ENCODE assay signal across 8 cellular contexts in the genomic region with DNA sequence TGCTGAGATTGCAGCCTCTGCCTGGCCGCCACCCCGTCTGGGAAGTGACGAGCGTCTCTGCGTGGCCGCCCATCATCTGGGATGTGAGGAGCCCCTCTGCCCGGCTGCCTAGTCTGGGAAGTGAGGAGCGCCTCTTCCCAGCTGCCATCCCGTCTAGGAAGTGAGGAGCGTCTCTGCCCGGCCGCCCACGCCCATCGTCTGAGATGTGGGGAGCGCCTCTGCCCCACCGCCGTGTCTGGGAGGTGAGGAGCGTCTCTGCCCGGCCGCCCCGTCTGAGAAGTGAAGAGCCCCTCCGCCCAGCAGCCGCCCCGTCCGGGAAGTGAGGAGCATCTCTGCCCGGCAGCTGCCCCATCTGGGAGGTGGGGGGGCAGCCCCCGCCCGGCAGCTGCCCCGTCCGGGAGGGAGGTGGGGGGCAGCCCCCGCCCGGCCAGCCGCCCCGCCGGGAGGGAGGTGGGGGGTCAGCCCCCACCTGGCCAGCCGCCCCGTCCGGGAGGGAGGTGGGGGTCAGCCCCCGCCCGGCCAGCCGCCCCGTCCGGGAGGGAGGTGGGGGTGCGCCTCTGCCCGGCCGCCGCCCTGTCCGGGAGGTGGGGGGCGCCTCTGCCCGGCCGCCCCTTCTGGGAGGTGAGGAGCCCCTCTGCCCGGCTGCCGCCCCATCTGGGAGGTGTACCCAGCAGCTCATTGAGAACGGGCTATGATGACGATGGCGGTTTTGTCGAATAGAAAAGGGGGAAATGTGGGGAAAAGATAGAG. TPM values are rescaled to one million over a fixed set of nuclear protein-coding genes. Genes with fewer than 3 reads are reported as not detected.
"Had no signal": no experiment of that assay in that cellular context is flagged by ENCODE, and none has a peak within 500 bp of the region (broad histone marks: within the 10 kb centered on the region; RNA-seq: fewer than 3 reads in every experiment).

No MANE protein-coding gene starts in this region.

RNA-seq across cellular contexts. Expression of a gene that starts 25.6 kb away (rescaled TPM):
- total RNA-seq: activated CD4-positive, alpha-beta memory T cell treated with anti-CD3 and anti-CD28 coated beads, Interleukin-2, amount 10 ng/mL, durations not matched to agents 7 days and 5 days; activated CD4-positive, alpha-beta T cell treated with anti-CD3 and anti-CD28 coated beads, Interleukin-2, amount 10 ng/mL, durations not matched to agents 24 days and 14 days; activated CD4-positive, alpha-beta T cell treated with anti-CD3 and anti-CD28 coated beads, Interleukin-2, amount 10 ng/mL, durations not matched to agents 7 days and 5 days; activated CD8-positive, alpha-beta T cell treated with anti-CD3 and anti-CD28 coated beads, Interleukin-2, amount 10 ng/mL, durations not matched to agents 7 days and 5 days; T-helper 1 cell treated with Interleukin-12 subunit alpha and Interleukin-12 subunit beta and Interleukin-4 antibody, amounts not matched to agents 30 ng/mL and 1 ng/mL, for 36 hours; T-helper 17 cell; T-helper 2 cell treated with Interferon-gamma antibody and Interleukin-4, amounts not matched to agents 100 ng/mL and 5 ng/mL, for 36 hours; WTC11 had no signal
